Comparison of ENCODE assay signal across 7 cellular contexts in the genomic region with DNA sequence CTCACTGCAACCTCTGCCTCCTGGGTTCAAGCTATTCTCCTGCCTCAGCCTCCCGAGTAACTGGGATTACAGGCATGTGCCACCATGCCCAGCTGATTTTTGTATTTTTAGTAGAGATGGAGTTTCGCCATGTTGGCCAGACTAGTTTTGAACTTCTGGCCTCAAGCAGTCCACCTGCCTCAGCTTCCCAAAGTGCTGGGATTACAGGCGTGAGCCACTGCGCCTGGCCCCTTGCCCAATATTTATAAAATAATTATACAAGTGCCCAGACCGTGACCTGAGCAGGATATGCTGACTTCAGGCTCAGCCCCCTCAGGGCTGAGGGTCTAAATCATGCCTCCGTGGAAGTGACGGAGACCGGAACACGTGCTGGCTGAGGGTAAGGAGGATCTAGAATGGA. TPM values are rescaled to one million over a fixed set of nuclear protein-coding genes. Genes with fewer than 3 reads are reported as not detected.
"Had no signal": no experiment of that assay in that cellular context is flagged by ENCODE, and none has a peak within 500 bp of the region (broad histone marks: within the 10 kb centered on the region; RNA-seq: fewer than 3 reads in every experiment).

No MANE protein-coding gene starts in this region.

RNA-seq across cellular contexts. Expression of gene CDCP2, which starts 48.2 kb away (rescaled TPM):
- total RNA-seq: GM23248, H4, H7, HepG2, HFFc6, HT1080 had no signal
- polyA plus RNA-seq: GM23248, HepG2, IgD-negative memory B cell had no signal
